In genomic region chr5:137758719-137759312, GRCh38 we compare ENCODE assay signal across 11 cellular contexts. TPM values are rescaled to one million over a fixed set of nuclear protein-coding genes. Genes with fewer than 3 reads are reported as not detected.
DNase-seq lines count a peak whose midpoint lies in the region; ATAC-seq and TF ChIP-seq lines count a peak whose summit lies in the region.
"Had no signal": no experiment of that assay in that cellular context is flagged by ENCODE, and none has a peak within 500 bp of the region (broad histone marks: within the 10 kb centered on the region; RNA-seq: fewer than 3 reads in every experiment).

No MANE protein-coding gene starts in this region.

- POLR2A ChIA-PET in activated CD4-positive, alpha-beta T cell treated with anti-CD3 and anti-CD28 coated beads, Interleukin-2, amount 10 ng/mL, durations not matched to agents 7 days and 5 days (lab: Charles Lee), result no interaction called here

- peak; percentile 12 for DNase-seq in activated CD4-positive, alpha-beta T cell treated with anti-CD3 and anti-CD28 coated beads for 48 hours
- DNase-seq in activated CD4-positive, alpha-beta T cell treated with anti-CD3 and anti-CD28 coated beads, Interleukin-2, amount 10 ng/mL, durations not matched to agents 7 days and 5 days, result no peak
- DNase-seq in progenitor cell of endocrine pancreas (ENCODE audit: low spot score, unreplicated experiment) (no peak), nephron progenitor cell (no peak), NCI-H1105 treated with DMSO at 0.1 percent for 48 hours (lab: John Stamatoyannopoulos, UW) (no peak)
- no peak for DNase-seq in activated naive CD4-positive, alpha-beta T cell treated with anti-CD3 and anti-CD28 coated beads, Interleukin-2, amount 50 U/mL, for 16 hours
- DNase-seq: naive B cell, NCI-H526 treated with DMSO at 0.1 percent for 48 hours had no signal

- H3K4me1 Mint-ChIP-seq in activated CD4-positive, alpha-beta T cell treated with anti-CD3 and anti-CD28 coated beads, Interleukin-2, amount 10 ng/mL, durations not matched to agents 7 days and 5 days, result peaks cover 5% of the 10 kb centered on the region
- peaks cover 21% of the 10 kb centered on the region for H3K4me1 Mint-ChIP-seq in progenitor cell of endocrine pancreas (ENCODE audit: low read depth)
- peaks cover 6% of the 10 kb centered on the region for H3K4me1 Mint-ChIP-seq in nephron progenitor cell
- H3K4me1 Mint-ChIP-seq: activated T-helper 17 cell treated with anti-CD3 and anti-CD28 coated beads, Interleukin-2, amount 50 U/mL, for 72 hours had no signal

- CTCF ChIA-PET in activated CD4-positive, alpha-beta T cell treated with anti-CD3 and anti-CD28 coated beads, Interleukin-2, amount 10 ng/mL, durations not matched to agents 7 days and 5 days (lab: Charles Lee), result no interaction called here

- H3K4me3 Mint-ChIP-seq in activated CD4-positive, alpha-beta T cell treated with anti-CD3 and anti-CD28 coated beads, Interleukin-2, amount 10 ng/mL, durations not matched to agents 7 days and 5 days, result no peak overlapping the region
- no peak overlapping the region for H3K4me3 Mint-ChIP-seq in progenitor cell of endocrine pancreas (ENCODE audit: low read depth)
- no peak overlapping the region for H3K4me3 Mint-ChIP-seq in nephron progenitor cell
- H3K4me3 Mint-ChIP-seq: activated T-helper 17 cell treated with anti-CD3 and anti-CD28 coated beads, Interleukin-2, amount 50 U/mL, for 72 hours had no signal

- H3K27ac Mint-ChIP-seq in activated CD4-positive, alpha-beta T cell treated with anti-CD3 and anti-CD28 coated beads, Interleukin-2, amount 10 ng/mL, durations not matched to agents 7 days and 5 days, result no peak overlapping the region
- peak overlapping the region; percentile 34 for H3K27ac Mint-ChIP-seq in progenitor cell of endocrine pancreas
- H3K27ac Mint-ChIP-seq in nephron progenitor cell, result no peak overlapping the region
- H3K27ac Mint-ChIP-seq: activated T-helper 17 cell treated with anti-CD3 and anti-CD28 coated beads, Interleukin-2, amount 50 U/mL, for 72 hours; naive B cell had no signal

- no peak for TF ChIP-seq CTCF in progenitor cell of endocrine pancreas (IDR thresholded peaks at IDR 0.05; ENCODE audit: unreplicated experiment)
- TF ChIP-seq CTCF in nephron progenitor cell (IDR thresholded peaks at IDR 0.05), result no peak

- peaks cover 7% of the 10 kb centered on the region for H3K36me3 Mint-ChIP-seq in activated CD4-positive, alpha-beta T cell treated with anti-CD3 and anti-CD28 coated beads, Interleukin-2, amount 10 ng/mL, durations not matched to agents 7 days and 5 days (ENCODE audit: low read depth)
- H3K36me3 Mint-ChIP-seq in progenitor cell of endocrine pancreas (ENCODE audit: insufficient read depth), result no peaks in the 10 kb centered on the region
- H3K36me3 Mint-ChIP-seq in nephron progenitor cell (ENCODE audit: low read depth), result no peaks in the 10 kb centered on the region

- ATAC-seq in GM21619 (IDR thresholded peaks at IDR 0.05; ENCODE audit: unreplicated experiment) (peak; percentile 34), HG03432 (IDR thresholded peaks at IDR 0.05; ENCODE audit: unreplicated experiment) (peak; percentile 32)
- ATAC-seq: activated T-helper 17 cell treated with anti-CD3 and anti-CD28 coated beads, Interleukin-2, amount 50 U/mL, for 72 hours had no signal

- H3K9me3 Mint-ChIP-seq in activated CD4-positive, alpha-beta T cell treated with anti-CD3 and anti-CD28 coated beads, Interleukin-2, amount 10 ng/mL, durations not matched to agents 7 days and 5 days, result no peaks in the 10 kb centered on the region
- H3K9me3 Mint-ChIP-seq in progenitor cell of endocrine pancreas (ENCODE audit: low read depth) (no peaks in the 10 kb centered on the region), nephron progenitor cell (peaks cover 14% of the 10 kb centered on the region)
- H3K9me3 Mint-ChIP-seq: activated T-helper 17 cell treated with anti-CD3 and anti-CD28 coated beads, Interleukin-2, amount 50 U/mL, for 72 hours; naive B cell had no signal

- H3K27me3 Mint-ChIP-seq in activated CD4-positive, alpha-beta T cell treated with anti-CD3 and anti-CD28 coated beads, Interleukin-2, amount 10 ng/mL, durations not matched to agents 7 days and 5 days, result no peaks in the 10 kb centered on the region
- H3K27me3 Mint-ChIP-seq in progenitor cell of endocrine pancreas (no peaks in the 10 kb centered on the region), nephron progenitor cell (ENCODE audit: low read depth, poor library complexity) (peaks cover 26% of the 10 kb centered on the region)
- H3K27me3 Mint-ChIP-seq: activated T-helper 17 cell treated with anti-CD3 and anti-CD28 coated beads, Interleukin-2, amount 50 U/mL, for 72 hours; naive B cell had no signal

RNA-seq across cellular contexts. Expression of gene HNRNPA0, which starts 4.7 kb away (rescaled TPM):
- 10 to 100 TPM; 26.0 to 31.8 TPM for total RNA-seq in activated CD4-positive, alpha-beta T cell treated with anti-CD3 and anti-CD28 coated beads, Interleukin-2, amount 10 ng/mL, durations not matched to agents 7 days and 5 days
- 81.0 and 82.6 TPM in 2 replicates for total RNA-seq in progenitor cell of endocrine pancreas

RNA-seq across cellular contexts. Expression of gene KLHL3, which starts 22.9 kb away (rescaled TPM):
- 10 to 100 TPM; 24.1 to 27.1 TPM for total RNA-seq in activated CD4-positive, alpha-beta T cell treated with anti-CD3 and anti-CD28 coated beads, Interleukin-2, amount 10 ng/mL, durations not matched to agents 7 days and 5 days
- total RNA-seq in progenitor cell of endocrine pancreas, result 32.1 and 34.7 TPM in 2 replicates
